9 cellular contexts compared by ENCODE assay signal in the genomic region with DNA sequence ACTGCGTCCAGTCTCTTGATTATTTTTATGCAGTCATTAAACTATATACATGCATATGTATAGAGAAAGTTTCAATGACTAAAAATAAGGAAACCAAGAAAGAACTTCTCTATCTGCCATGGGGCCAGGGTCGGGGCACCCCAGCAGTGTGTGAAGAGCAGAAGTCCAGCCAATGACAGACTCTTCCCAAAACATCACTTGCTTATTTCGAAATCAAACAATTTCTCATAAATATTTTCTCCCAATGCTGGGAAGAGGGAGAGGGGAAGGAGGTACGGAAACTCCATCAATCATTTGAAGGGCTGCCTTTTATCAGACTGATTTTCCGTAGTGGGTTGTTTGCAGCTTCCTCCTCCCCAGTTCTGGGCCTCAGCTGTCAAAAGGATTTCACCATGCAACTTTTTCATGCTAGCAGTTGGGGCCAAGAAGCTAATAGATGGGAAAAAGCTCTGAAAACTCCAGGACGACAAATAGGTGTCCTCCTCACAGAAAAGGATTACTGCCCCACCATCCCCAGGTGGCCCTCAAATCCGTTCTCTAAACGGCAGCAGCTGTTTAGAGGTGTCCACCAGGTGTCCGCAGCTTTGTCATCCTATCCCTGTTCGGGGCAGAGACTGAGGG. TPM values are rescaled to one million over a fixed set of nuclear protein-coding genes. Genes with fewer than 3 reads are reported as not detected.
DNase-seq lines count a peak whose midpoint lies in the region; ATAC-seq and TF ChIP-seq lines count a peak whose summit lies in the region.
"Had no signal": no experiment of that assay in that cellular context is flagged by ENCODE, and none has a peak within 500 bp of the region (broad histone marks: within the 10 kb centered on the region; RNA-seq: fewer than 3 reads in every experiment).

No MANE protein-coding gene starts in this region.

- H3K9me3 ChIP-seq in liver (ENCODE audit: control insufficient read depth in 4 of 4, low read length in 3 of 4) (no peaks in the 10 kb centered on the region), tibial nerve (no peaks in the 10 kb centered on the region)

- H3K36me3 Mint-ChIP-seq in CD14-positive monocyte, result peaks cover 7 to 12% of the 10 kb centered on the region in 2 donors
- peaks cover 9% of the 10 kb centered on the region for H3K36me3 Mint-ChIP-seq in activated naive CD8-positive, alpha-beta T cell treated with anti-CD3 and anti-CD28 coated beads, Interleukin-2, amount 50 U/mL, for 24 hours (ENCODE audit: low read depth)

- H3K27me3 Mint-ChIP-seq in CD14-positive monocyte (ENCODE audit: low read depth in 3 of 3), result peaks cover 6 to 11% (median 9%) of the 10 kb centered on the region in 3 donors
- H3K27me3 Mint-ChIP-seq in activated naive CD8-positive, alpha-beta T cell treated with anti-CD3 and anti-CD28 coated beads, Interleukin-2, amount 50 U/mL, for 24 hours, result no peaks in the 10 kb centered on the region

- H3K4me1 Mint-ChIP-seq in CD14-positive monocyte, result peaks cover 41% of the 10 kb centered on the region
- H3K4me1 Mint-ChIP-seq in activated naive CD8-positive, alpha-beta T cell treated with anti-CD3 and anti-CD28 coated beads, Interleukin-2, amount 50 U/mL, for 24 hours, result peaks cover 41% of the 10 kb centered on the region

- H3K27ac ChIP-seq in liver (ENCODE audit: low read depth in 1 of 2, low read length in 2 of 2) (peak overlapping the region; percentile 96), tibial nerve (peak overlapping the region; percentile 90 to 96 (median 94))

- no peak for TF ChIP-seq POLR2A in tibial nerve (IDR thresholded peaks at IDR 0.05)

- TF ChIP-seq RAD21 in liver (IDR thresholded peaks at IDR 0.05), result peak in 1 of 2 donors; percentile 43

- peak overlapping the region; percentile 39 to 79 for H3K9ac ChIP-seq in liver (ENCODE audit: low read depth in 1 of 2, low read length in 2 of 2)

- H3K4me3 Mint-ChIP-seq in CD14-positive monocyte, result peak overlapping the region; percentile 73 to 85
- peak overlapping the region; percentile 94 for H3K4me3 Mint-ChIP-seq in activated naive CD8-positive, alpha-beta T cell treated with anti-CD3 and anti-CD28 coated beads, Interleukin-2, amount 50 U/mL, for 24 hours

- TF ChIP-seq CTCF in CD14-positive monocyte (IDR thresholded peaks at IDR 0.05) (no peak), liver (IDR thresholded peaks at IDR 0.05; ENCODE audit: low read depth, low read length, missing input control) (peak; percentile 13), tibial nerve (IDR thresholded peaks at IDR 0.05) (peak in 1 of 5 experiments; percentile 13)

- DNase-seq in CD14-positive monocyte (ENCODE audit: low spot score), result peak; percentile 65
- no peak for DNase-seq in activated naive CD8-positive, alpha-beta T cell treated with anti-CD3 and anti-CD28 coated beads, Interleukin-2, amount 50 U/mL, for 24 hours
- DNase-seq in tibial nerve (ENCODE audit: low spot score in 2 of 2), result no peak
- no peak for DNase-seq in NCI-H2227 (lab: John Stamatoyannopoulos, UW; ENCODE audit: unreplicated experiment)

- 22% methylated on average over 10 of the region's 10 CpGs for WGBS in liver
- WGBS in tibial nerve, 2 donors, result 28 to 30% methylated on average over 10 of the region's 10 CpGs

- no peaks in the 10 kb centered on the region for H3K27me3 ChIP-seq in liver (ENCODE audit: control insufficient read depth in 4 of 4, insufficient read depth in 4 of 4, low read length in 3 of 4)
- no peaks in the 10 kb centered on the region for H3K27me3 ChIP-seq in tibial nerve

- H3K36me3 ChIP-seq in liver (ENCODE audit: control insufficient read depth in 4 of 4, insufficient read depth in 3 of 4, low read depth in 1 of 4, low read length in 3 of 4), result peaks cover 2 to 8% (median 3%) of the 10 kb centered on the region in 4 donors
- H3K36me3 ChIP-seq in tibial nerve, result peaks cover 0 to 29% (median 3%) of the 10 kb centered on the region in 3 donors

- peaks cover 12 to 45% (median 35%) of the 10 kb centered on the region in 4 donors for H3K4me1 ChIP-seq in liver (ENCODE audit: control insufficient read depth in 4 of 4, insufficient read depth in 4 of 4, low read length in 3 of 4)
- peaks cover 4 to 35% (median 26%) of the 10 kb centered on the region in 4 donors for H3K4me1 ChIP-seq in tibial nerve

- peak overlapping the region in 2 of 3 donors; percentile 51 to 86 for H3K4me3 ChIP-seq in liver (ENCODE audit: low read depth in 1 of 3, low read length in 3 of 3)
- peak overlapping the region; percentile 34 to 78 (median 75) for H3K4me3 ChIP-seq in tibial nerve

- peak in 1 of 2 donors; percentile 33 for TF ChIP-seq EP300 in tibial nerve (IDR thresholded peaks at IDR 0.05)

- ATAC-seq in HG03342 (IDR thresholded peaks at IDR 0.05; ENCODE audit: unreplicated experiment), result peak; percentile 3
- ATAC-seq in activated naive CD8-positive, alpha-beta T cell treated with anti-CD3 and anti-CD28 coated beads, Interleukin-2, amount 50 U/mL, for 24 hours, result no peak
- no peak for ATAC-seq in HG02885 (IDR thresholded peaks at IDR 0.05; ENCODE audit: poor library complexity, unreplicated experiment)
- ATAC-seq in GM21515 (IDR thresholded peaks at IDR 0.05; ENCODE audit: unreplicated experiment), result no peak

- H3K9me3 Mint-ChIP-seq in CD14-positive monocyte, result peaks cover 0 to 2% (median 0%) of the 10 kb centered on the region in 7 donors
- H3K9me3 Mint-ChIP-seq in activated naive CD8-positive, alpha-beta T cell treated with anti-CD3 and anti-CD28 coated beads, Interleukin-2, amount 50 U/mL, for 24 hours, result no peaks in the 10 kb centered on the region

- H3K27ac Mint-ChIP-seq in CD14-positive monocyte, result peak overlapping the region; percentile 89 to 97 (median 94)
- peak overlapping the region; percentile 80 for H3K27ac Mint-ChIP-seq in activated naive CD8-positive, alpha-beta T cell treated with anti-CD3 and anti-CD28 coated beads, Interleukin-2, amount 50 U/mL, for 24 hours

- intact Hi-C loops in CD14-positive monocyte (cut with micrococcal nuclease), result loop anchor here in 1 of 2 donors (5.0 kb wide), 2 partner anchors 35 to 65 kb away; no protein-coding TSS in a partner anchor

TF ChIP-seq in liver, 16 proteins besides CTCF, POLR2A, EP300 and RAD21:
- TF ChIP-seq GABPA (IDR thresholded peaks at IDR 0.05 in 1 of 2, conservative IDR thresholded peaks at IDR 0.05 in 1 of 2) (no peak), HNF4A (conservative IDR thresholded peaks at IDR 0.05) (no peak), SP1 (IDR thresholded peaks at IDR 0.05) (no peak), NR2F2 (IDR thresholded peaks at IDR 0.05) (peak; percentile 8), RXRA (IDR thresholded peaks at IDR 0.05) (peak in 1 of 2 donors; percentile 59)
- TF ChIP-seq, protein P1, sequence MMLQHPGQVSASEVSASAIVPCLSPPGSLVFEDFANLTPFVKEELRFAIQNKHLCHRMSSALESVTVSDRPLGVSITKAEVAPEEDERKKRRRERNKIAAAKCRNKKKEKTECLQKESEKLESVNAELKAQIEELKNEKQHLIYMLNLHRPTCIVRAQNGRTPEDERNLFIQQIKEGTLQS (IDR thresholded peaks at IDR 0.05), result no peak
- TF ChIP-seq, protein P2, sequence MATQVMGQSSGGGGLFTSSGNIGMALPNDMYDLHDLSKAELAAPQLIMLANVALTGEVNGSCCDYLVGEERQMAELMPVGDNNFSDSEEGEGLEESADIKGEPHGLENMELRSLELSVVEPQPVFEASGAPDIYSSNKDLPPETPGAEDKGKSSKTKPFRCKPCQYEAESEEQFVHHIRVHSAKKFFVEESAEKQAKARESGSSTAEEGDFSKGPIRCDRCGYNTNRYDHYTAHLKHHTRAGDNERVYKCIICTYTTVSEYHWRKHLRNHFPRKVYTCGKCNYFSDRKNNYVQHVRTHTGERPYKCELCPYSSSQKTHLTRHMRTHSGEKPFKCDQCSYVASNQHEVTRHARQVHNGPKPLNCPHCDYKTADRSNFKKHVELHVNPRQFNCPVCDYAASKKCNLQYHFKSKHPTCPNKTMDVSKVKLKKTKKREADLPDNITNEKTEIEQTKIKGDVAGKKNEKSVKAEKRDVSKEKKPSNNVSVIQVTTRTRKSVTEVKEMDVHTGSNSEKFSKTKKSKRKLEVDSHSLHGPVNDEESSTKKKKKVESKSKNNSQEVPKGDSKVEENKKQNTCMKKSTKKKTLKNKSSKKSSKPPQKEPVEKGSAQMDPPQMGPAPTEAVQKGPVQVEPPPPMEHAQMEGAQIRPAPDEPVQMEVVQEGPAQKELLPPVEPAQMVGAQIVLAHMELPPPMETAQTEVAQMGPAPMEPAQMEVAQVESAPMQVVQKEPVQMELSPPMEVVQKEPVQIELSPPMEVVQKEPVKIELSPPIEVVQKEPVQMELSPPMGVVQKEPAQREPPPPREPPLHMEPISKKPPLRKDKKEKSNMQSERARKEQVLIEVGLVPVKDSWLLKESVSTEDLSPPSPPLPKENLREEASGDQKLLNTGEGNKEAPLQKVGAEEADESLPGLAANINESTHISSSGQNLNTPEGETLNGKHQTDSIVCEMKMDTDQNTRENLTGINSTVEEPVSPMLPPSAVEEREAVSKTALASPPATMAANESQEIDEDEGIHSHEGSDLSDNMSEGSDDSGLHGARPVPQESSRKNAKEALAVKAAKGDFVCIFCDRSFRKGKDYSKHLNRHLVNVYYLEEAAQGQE (IDR thresholded peaks at IDR 0.05), result no peak
- TF ChIP-seq, protein P3, sequence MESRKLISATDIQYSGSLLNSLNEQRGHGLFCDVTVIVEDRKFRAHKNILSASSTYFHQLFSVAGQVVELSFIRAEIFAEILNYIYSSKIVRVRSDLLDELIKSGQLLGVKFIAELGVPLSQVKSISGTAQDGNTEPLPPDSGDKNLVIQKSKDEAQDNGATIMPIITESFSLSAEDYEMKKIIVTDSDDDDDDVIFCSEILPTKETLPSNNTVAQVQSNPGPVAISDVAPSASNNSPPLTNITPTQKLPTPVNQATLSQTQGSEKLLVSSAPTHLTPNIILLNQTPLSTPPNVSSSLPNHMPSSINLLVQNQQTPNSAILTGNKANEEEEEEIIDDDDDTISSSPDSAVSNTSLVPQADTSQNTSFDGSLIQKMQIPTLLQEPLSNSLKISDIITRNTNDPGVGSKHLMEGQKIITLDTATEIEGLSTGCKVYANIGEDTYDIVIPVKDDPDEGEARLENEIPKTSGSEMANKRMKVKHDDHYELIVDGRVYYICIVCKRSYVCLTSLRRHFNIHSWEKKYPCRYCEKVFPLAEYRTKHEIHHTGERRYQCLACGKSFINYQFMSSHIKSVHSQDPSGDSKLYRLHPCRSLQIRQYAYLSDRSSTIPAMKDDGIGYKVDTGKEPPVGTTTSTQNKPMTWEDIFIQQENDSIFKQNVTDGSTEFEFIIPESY (IDR thresholded peaks at IDR 0.05), result no peak

RNA-seq across cellular contexts. Expression of a gene that starts 0.6 kb away (rescaled TPM):
- polyA plus RNA-seq in CD14-positive monocyte, result 10 to 100 TPM; 21.3 to 25.2 TPM
- 10 to 100 TPM; 20.4 to 48.1 TPM for total RNA-seq in liver
- polyA plus RNA-seq in liver, result 10 to 100 TPM; 37.3 to 61.1 TPM
- 100 to 1,000 TPM; 136 to 309 (median 143) TPM for total RNA-seq in tibial nerve

RNA-seq across cellular contexts. Expression of a gene that starts 16.2 kb away (rescaled TPM):
- polyA plus RNA-seq in CD14-positive monocyte, result 10 to 100 TPM; 24.9 to 26.4 TPM
- 10 to 100 TPM; 31.8 to 41.2 TPM for total RNA-seq in liver
- polyA plus RNA-seq in liver, result 10 to 100 TPM; 32.4 to 41.4 TPM
- total RNA-seq in tibial nerve, result 100 to 1,000 TPM in 2 of 4 donors, 10 to 100 TPM in 2; 66.6 to 112 (median 87.6) TPM

RNA-seq across cellular contexts. Expression of a gene that starts 23.6 kb away (rescaled TPM):
- 10 to 100 TPM; 11.5 to 20.5 TPM for polyA plus RNA-seq in CD14-positive monocyte
- 1 to 10 TPM; 4.8 to 5.1 TPM for total RNA-seq in liver
- polyA plus RNA-seq in liver, result 1 to 10 TPM; 2.2 to 3.1 TPM
- total RNA-seq in tibial nerve, result 10 to 100 TPM in 3 of 4 donors, 1 to 10 TPM in 1; 4.2 to 18.9 (median 13.4) TPM
- total RNA-seq: M059J had no signal

RNA-seq across cellular contexts. Expression of a gene that starts 52.4 kb away (rescaled TPM):
- polyA plus RNA-seq in CD14-positive monocyte (10 to 100 TPM; 15.7 to 26.0 TPM), liver (10 to 100 TPM; 25.0 to 91.3 TPM)
- total RNA-seq in liver (10 to 100 TPM; 12.8 to 23.5 TPM), tibial nerve (100 to 1,000 TPM in 1 of 4 donors, 10 to 100 TPM in 3; 24.9 to 137 (median 85.6) TPM)
